9 cellular contexts compared by ENCODE assay signal in the genomic region with DNA sequence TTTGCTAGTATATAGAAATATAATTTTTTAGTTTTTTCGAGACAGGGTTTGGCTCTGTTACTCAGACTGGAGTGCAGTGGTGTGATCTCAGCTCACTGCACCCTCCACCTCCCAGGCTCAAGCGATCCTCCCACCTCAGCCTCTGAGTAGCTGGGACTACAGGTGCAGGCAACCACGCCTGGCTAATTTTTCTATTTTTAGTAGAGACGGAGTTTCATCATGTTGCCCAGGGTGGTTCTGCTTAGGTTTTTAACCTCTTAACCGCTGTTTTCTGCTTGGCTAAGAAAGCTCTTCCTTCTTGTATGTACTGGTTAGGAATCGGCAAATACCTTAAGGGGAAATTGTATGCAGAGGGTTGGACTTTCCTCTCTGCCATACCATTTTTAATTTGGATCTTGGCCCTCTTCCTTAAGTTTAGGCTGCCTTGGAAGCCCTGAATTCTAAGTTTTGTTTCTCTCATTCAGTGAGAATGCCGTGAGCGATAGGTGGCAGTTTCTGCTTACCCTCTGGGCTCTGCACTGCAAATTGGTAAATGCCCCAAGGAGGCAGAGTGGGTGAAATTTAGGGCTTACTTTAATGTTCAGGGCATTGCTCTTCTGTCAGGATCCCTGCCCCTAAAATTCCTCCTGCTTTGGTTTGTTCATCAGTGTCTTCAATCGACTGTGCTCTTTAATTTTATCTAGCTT. TPM values are rescaled to one million over a fixed set of nuclear protein-coding genes. Genes with fewer than 3 reads are reported as not detected.
DNase-seq lines count a peak whose midpoint lies in the region; ATAC-seq and TF ChIP-seq lines count a peak whose summit lies in the region.
"Had no signal": no experiment of that assay in that cellular context is flagged by ENCODE, and none has a peak within 500 bp of the region (broad histone marks: within the 10 kb centered on the region; RNA-seq: fewer than 3 reads in every experiment).

No MANE protein-coding gene starts in this region.

- intact Hi-C loops in MCF 10A (cut with micrococcal nuclease) (loop anchor here (1.0 to 10.0 kb wide), 3 partner anchors 83 to 419 kb away; no protein-coding TSS in a partner anchor), breast epithelium (cut with DNase I; ENCODE audit: low total_unique reads) (no loop called here), posterior vena cava (cut with DNase I) (no loop called here), right cardiac atrium (cut with DNase I) (no loop called here)

- H3K27me3 ChIP-seq in breast epithelium (no peaks in the 10 kb centered on the region), right cardiac atrium (ENCODE audit: control insufficient read depth, insufficient read depth) (no peaks in the 10 kb centered on the region)

- POLR2A ChIA-PET in MCF 10A (lab: Yijun Ruan, JAX): interaction anchor here (0.7 to 1.7 kb wide), 3 partner anchors 33 to 293 kb away, joined by 3 to 4 read pairs (median 3); a partner anchor contains a TSS

- no peaks in the 10 kb centered on the region for H3K9me3 ChIP-seq in breast epithelium
- H3K9me3 ChIP-seq in right cardiac atrium (ENCODE audit: control insufficient read depth, low read length): no peaks in the 10 kb centered on the region
- H3K9me3 ChIP-seq: thoracic aorta had no signal

- CTCF ChIA-PET in MCF 10A (lab: Yijun Ruan, JAX): interaction anchor here (0.6 to 3.1 kb wide), 14 partner anchors 14 to 1104 kb away, joined by 3 to 29 read pairs (median 4); no protein-coding TSS in a partner anchor

- peak; percentile 29 for TF ChIP-seq CTCF in MCF 10A (IDR thresholded peaks at IDR 0.05; ENCODE audit: unreplicated experiment)
- no peak for TF ChIP-seq CTCF in breast epithelium (IDR thresholded peaks at IDR 0.05)

- peaks cover 9% of the 10 kb centered on the region for H3K4me1 Mint-ChIP-seq in MCF 10A (ENCODE audit: insufficient read depth, unreplicated experiment)
- H3K4me1 Mint-ChIP-seq in effector memory CD8-positive, alpha-beta T cell (ENCODE audit: low read depth in 2 of 2): peaks cover 3 to 9% of the 10 kb centered on the region in 2 donors

- 67% methylated on average over 9 of the region's 9 CpGs for WGBS in right cardiac atrium

- TF ChIP-seq POLR2A in breast epithelium (IDR thresholded peaks at IDR 0.05): no peak

- H3K36me3 Mint-ChIP-seq in MCF 10A (ENCODE audit: insufficient read depth, unreplicated experiment): no peaks in the 10 kb centered on the region
- no peaks in the 10 kb centered on the region for H3K36me3 Mint-ChIP-seq in effector memory CD8-positive, alpha-beta T cell (ENCODE audit: insufficient read depth)

- H3K27ac ChIP-seq in breast epithelium (no peak overlapping the region), right cardiac atrium (ENCODE audit: low read length) (no peak overlapping the region)
- H3K27ac ChIP-seq: thoracic aorta had no signal

- peak overlapping the region; percentile 6 for H3K27ac Mint-ChIP-seq in MCF 10A (ENCODE audit: low read depth, unreplicated experiment)
- H3K27ac Mint-ChIP-seq in effector memory CD8-positive, alpha-beta T cell: no peak overlapping the region

- H3K4me1 ChIP-seq in breast epithelium (no peaks in the 10 kb centered on the region), right cardiac atrium (ENCODE audit: control insufficient read depth, insufficient read depth, low read length) (no peaks in the 10 kb centered on the region)

- H3K4me3 ChIP-seq in breast epithelium: no peak overlapping the region
- no peak overlapping the region for H3K4me3 ChIP-seq in right cardiac atrium (ENCODE audit: low read length)
- H3K4me3 ChIP-seq: thoracic aorta had no signal

- H3K4me3 Mint-ChIP-seq in MCF 10A (ENCODE audit: unreplicated experiment): peak overlapping the region; percentile 15
- H3K4me3 Mint-ChIP-seq in effector memory CD8-positive, alpha-beta T cell: no peak overlapping the region

- H3K36me3 ChIP-seq in breast epithelium: no peaks in the 10 kb centered on the region
- H3K36me3 ChIP-seq: thoracic aorta had no signal

- ATAC-seq in HG02840 (IDR thresholded peaks at IDR 0.05; ENCODE audit: low FRiP score, unreplicated experiment) (peak; percentile 59), right cardiac atrium (no peak)
- no peak for ATAC-seq in effector memory CD8-positive, alpha-beta T cell (replicated peaks)

- DNase-seq in MCF 10A (ENCODE audit: unreplicated experiment) (peak; percentile 47), breast epithelium (ENCODE audit: low spot score in 2 of 2) (no peak), NCI-H187 treated with DMSO at 0.1 percent for 48 hours (lab: John Stamatoyannopoulos, UW) (peak; percentile 55), posterior vena cava (ENCODE audit: low spot score) (no peak), right cardiac atrium (no peak), COLO668 (lab: John Stamatoyannopoulos, UW; ENCODE audit: unreplicated experiment) (no peak)
- no peak for DNase-seq in effector memory CD8-positive, alpha-beta T cell

- H3K27me3 Mint-ChIP-seq in MCF 10A (ENCODE audit: insufficient read depth, unreplicated experiment): no peaks in the 10 kb centered on the region
- H3K27me3 Mint-ChIP-seq in effector memory CD8-positive, alpha-beta T cell: peaks cover 7 to 14% of the 10 kb centered on the region in 2 donors

- no TSS peak for BruUV-seq in MCF 10A (replicated peaks; lab: Mats Ljungman, UMichigan)

- H3K9me3 Mint-ChIP-seq in MCF 10A (ENCODE audit: unreplicated experiment): no peaks in the 10 kb centered on the region
- H3K9me3 Mint-ChIP-seq in effector memory CD8-positive, alpha-beta T cell: no peaks in the 10 kb centered on the region

RNA-seq across cellular contexts. Expression of a gene that starts 32.3 kb away (rescaled TPM):
- total RNA-seq in MCF 10A (2022): 0.77 and 1.7 TPM in 2 replicates
- 1 to 10 TPM; 1.9 to 5.9 (median 2.3) TPM for total RNA-seq in breast epithelium
- total RNA-seq in posterior vena cava: 10 to 100 TPM in 1 of 2 donors, 1 to 10 TPM in 1; 3.2 to 12.1 TPM
- 1 to 10 TPM in 2 of 4 donors, under 1 TPM in 2; 0.26 to 1.5 (median 0.89) TPM for total RNA-seq in right cardiac atrium
- polyA plus RNA-seq in right cardiac atrium: 0.43 TPM

Comparison
In these comparisons a context has a peak if more than half of its experiments do, and no peak if none do; other contexts are left out.
1. DNase-seq: peak in MCF 10A (single experiment) and NCI-H187 treated with DMSO at 0.1 percent for 48 hours (single experiment); none in breast epithelium (0 of 2), posterior vena cava (single experiment), right cardiac atrium (0 of 3), effector memory CD8-positive, alpha-beta T cell (0 of 3) and COLO668 (single experiment).